In the genomic region with DNA sequence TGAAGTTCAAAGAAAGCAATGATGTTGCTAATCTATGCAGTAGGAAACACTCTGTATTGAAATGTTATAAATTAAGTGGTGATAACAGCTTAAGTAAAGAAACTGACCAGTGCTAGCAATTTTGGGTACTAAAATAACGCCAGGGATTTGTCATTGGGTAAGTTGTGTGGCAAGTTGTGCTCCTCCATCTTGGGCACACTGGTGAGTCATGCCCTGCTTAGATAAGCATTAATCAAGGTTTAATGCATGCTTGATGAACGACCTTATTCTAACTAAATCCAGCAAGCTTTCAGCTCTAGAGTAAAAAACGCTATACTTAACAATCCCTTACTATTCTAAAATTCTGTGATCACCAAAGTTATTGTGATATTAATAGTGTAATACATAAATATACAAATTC, we compare ENCODE assay signal across 19 cellular contexts. TPM values are rescaled to one million over a fixed set of nuclear protein-coding genes. Genes with fewer than 3 reads are reported as not detected.
A peak's percentile ranks its signal among the peaks of the same experiment; 100 is the strongest.
DNase-seq lines count a peak whose midpoint lies in the region; ATAC-seq, FAIRE-seq and TF ChIP-seq lines count a peak whose summit lies in the region.
"Had no signal": no experiment of that assay in that cellular context is flagged by ENCODE, and none has a peak within 500 bp of the region (broad histone marks: within the 10 kb centered on the region; RNA-seq: fewer than 3 reads in every experiment).

No MANE protein-coding gene starts in this region.

- H2BK5ac ChIP-seq in IMR-90 (ENCODE audit: low read depth, low read length, poor library complexity, severe bottlenecking): peak overlapping the region; percentile 12

- no peak overlapping the region for H3K4ac ChIP-seq in IMR-90 (ENCODE audit: low read depth, low read length)

- no peak for FAIRE-seq in A549 (lab: Jason Lieb, UNC)
- peak; percentile 75 for FAIRE-seq in islet of Langerhans (lab: Jason Lieb, UNC)

- H3K27ac ChIP-seq in A549 (no peak overlapping the region), IMR-90 (ENCODE audit: insufficient read depth, low read length) (no peak overlapping the region), PC-9 (no peak overlapping the region)
- H3K27ac ChIP-seq: HL-60 had no signal

- no peak for TF ChIP-seq RAD21 in A549 (conservative IDR thresholded peaks at IDR 0.05 in 1 of 2, IDR thresholded peaks at IDR 0.05 in 1 of 2)
- no peak for TF ChIP-seq RAD21 in IMR-90 (IDR thresholded peaks at IDR 0.05; ENCODE audit: low read length)

- WGBS in A549 (ENCODE audit: missing lambda C conversion rate): 24% methylated on average over 3 of the region's 3 CpGs
- no CpG with 5 or more reads among the region's 3 CpGs for WGBS in IMR-90 (ENCODE audit: extremely low coverage in 2 of 2, insufficient read length in 1 of 2), 2 experiments

- H3K9me1 ChIP-seq in IMR-90 (ENCODE audit: insufficient read depth, low read length): no peaks in the 10 kb centered on the region

- H4K8ac ChIP-seq in IMR-90 (ENCODE audit: low read depth in 2 of 2, low read length in 2 of 2): no peak overlapping the region

- H3K27me3 ChIP-seq in IMR-90 (ENCODE audit: control insufficient read depth, insufficient read depth, low read length): no peaks in the 10 kb centered on the region
- H3K27me3 ChIP-seq in PC-9 (ENCODE audit: insufficient read depth, low read depth): no peaks in the 10 kb centered on the region

- no peak overlapping the region for H3K23ac ChIP-seq in IMR-90 (ENCODE audit: low read depth, low read length)

- dilution Hi-C loops in IMR-90 (cut with HindIII; ENCODE audit: low sequenced_read_pairs, unreplicated experiment): no loop called here

- intact Hi-C loops in IMR-90 (cut with micrococcal nuclease) (loop anchor here (1.0 to 5.0 kb wide), 3 partner anchors 72 to 271 kb away; a partner anchor contains a TSS), PC-9 (cut with micrococcal nuclease; ENCODE audit: unreplicated experiment) (loop anchor here (1.0 to 10.0 kb wide), 2 partner anchors 71 to 268 kb away; no protein-coding TSS in a partner anchor)

- H3K9me2 ChIP-seq in PC-9 (ENCODE audit: insufficient read depth): no peaks in the 10 kb centered on the region

- H2AK9ac ChIP-seq in IMR-90 (replicated peaks; ENCODE audit: low read depth, low read length, poor library complexity): no peak overlapping the region

- CTCF ChIA-PET in A549 (lab: Yijun Ruan, JAX) (interaction anchor here (0.7 to 6.1 kb wide), 13 partner anchors 13 to 750 kb away, joined by 3 to 48 read pairs (median 5); a partner anchor contains a TSS), IMR-90 (lab: Yijun Ruan, JAX) (interaction anchor here (0.6 to 1.4 kb wide), 4 partner anchors 62 to 269 kb away, joined by 3 to 5 read pairs (median 4); no protein-coding TSS in a partner anchor), PC-9 (lab: Charles Lee) (interaction anchor here (2.3 kb wide), 1 partner anchor 72 kb away, joined by 17 read pairs; no protein-coding TSS in a partner anchor)

- no peak for TF ChIP-seq POLR2A in A549 (IDR thresholded peaks at IDR 0.05; ENCODE audit: low read length)
- no peak for TF ChIP-seq POLR2A in IMR-90 (IDR thresholded peaks at IDR 0.05; ENCODE audit: low read depth, low read length)

- no peaks in the 10 kb centered on the region for H3K9me3 ChIP-seq in A549
- no peaks in the 10 kb centered on the region for H3K9me3 ChIP-seq in IMR-90 (ENCODE audit: control insufficient read depth, insufficient read depth, low read length)
- 0 out of 2 replicates have a peak, but pooled peaks cover 7% of the 10 kb centered on the region for H3K9me3 ChIP-seq in PC-9 (ENCODE audit: insufficient read depth, low read depth)

- H3K36me3 ChIP-seq in IMR-90 (ENCODE audit: control insufficient read depth, insufficient read depth, low read length): peaks cover 9% of the 10 kb centered on the region; the same call in 1 of the 2 replicates
- no peaks in the 10 kb centered on the region for H3K36me3 ChIP-seq in PC-9 (ENCODE audit: low read depth)

- H4K20me1 ChIP-seq in IMR-90 (ENCODE audit: insufficient read depth, low read length) (no peaks in the 10 kb centered on the region; the same call in 1 of the 2 replicates), PC-9 (ENCODE audit: insufficient read depth) (no peaks in the 10 kb centered on the region)

- no peak overlapping the region for H4K91ac ChIP-seq in IMR-90 (ENCODE audit: insufficient read depth, low read depth, low read length)

- no peak overlapping the region for H3K9ac ChIP-seq in IMR-90 (ENCODE audit: low read depth, low read length)

- peaks cover 6 to 19% of the 10 kb centered on the region in 2 experiments; a peak in 3 of 4 replicates for H3K79me1 ChIP-seq in IMR-90 (ENCODE audit: low read depth in 1 of 2, low read length in 2 of 2)

- ATAC-seq in A549 (no peak), IMR-90 (ENCODE audit: low read depth) (no peak; the same call in 1 of the 2 replicates), GM18517 (IDR thresholded peaks at IDR 0.05; ENCODE audit: unreplicated experiment) (no peak)
- ATAC-seq: activated naive CD8-positive, alpha-beta T cell treated with anti-CD3 and anti-CD28 coated beads, Interleukin-2, amount 50 U/mL, for 24 hours; left colon had no signal

- no peak overlapping the region for H3K56ac ChIP-seq in IMR-90 (ENCODE audit: extremely low read depth, insufficient read depth, low read length)

- no peak overlapping the region for H2AK5ac ChIP-seq in IMR-90 (ENCODE audit: low read depth, low read length)

- H2BK15ac ChIP-seq in IMR-90 (ENCODE audit: low read depth, low read length): no peak overlapping the region

- no peak overlapping the region for H3K4me2 ChIP-seq in A549
- no peak overlapping the region for H3K4me2 ChIP-seq in IMR-90 (ENCODE audit: low read depth, low read length)
- no peak overlapping the region for H3K4me2 ChIP-seq in PC-9

- DNase-seq in A549 (ENCODE audit: low read depth in 1 of 2, low spot score in 1 of 2): no peak
- DNase-seq in IMR-90: peak; percentile 25
- DNase-seq in choroid plexus epithelial cell (ENCODE audit: low read depth): peak; percentile 7
- DNase-seq in PC-9: no peak
- DNase-seq in LoVo (ENCODE audit: low spot score): no peak
- DNase-seq in islet precursor cell: no peak
- DNase-seq: activated CD4-positive, alpha-beta T cell treated with anti-CD3 and anti-CD28 coated beads, Interleukin-2, amount 10 ng/mL, durations not matched to agents 7 days and 5 days; activated CD8-positive, alpha-beta memory T cell treated with anti-CD3 and anti-CD28 coated beads, Interleukin-2, amount 50 U/mL, for 48 hours; activated effector memory CD4-positive, alpha-beta T cell treated with Interleukin-2 at 50 U/mL for 16 hours; activated naive CD8-positive, alpha-beta T cell treated with anti-CD3 and anti-CD28 coated beads, Interleukin-2, amount 50 U/mL, for 24 hours; caudate nucleus; left colon; MV-4-11; NCI-H2029 treated with DMSO at 0.1 percent for 48 hours; NCI-H446 treated with DMSO at 0.1 percent for 48 hours; nephron progenitor cell had no signal

- no peak overlapping the region for H2BK20ac ChIP-seq in IMR-90 (ENCODE audit: low read depth, low read length)

- no peaks in the 10 kb centered on the region for H3K79me2 ChIP-seq in PC-9 (ENCODE audit: low read depth)

- H3K4me1 ChIP-seq in A549 (no peaks in the 10 kb centered on the region), IMR-90 (ENCODE audit: control insufficient read depth, insufficient read depth, low read length) (peaks cover 8% of the 10 kb centered on the region), PC-9 (replicated peaks; ENCODE audit: insufficient read depth) (no peaks in the 10 kb centered on the region)

- in situ Hi-C loops in IMR-90 (cut with MboI; ENCODE audit: low sequenced_read_pairs): no loop called here

- H3F3A ChIP-seq in PC-9 (ENCODE audit: insufficient read depth, low read depth): no peaks in the 10 kb centered on the region

- no peak overlapping the region for H3K18ac ChIP-seq in IMR-90 (ENCODE audit: low read depth, low read length)

- no peak overlapping the region for H3K14ac ChIP-seq in IMR-90 (replicated peaks; ENCODE audit: low read depth, low read length)

- H3K4me3 ChIP-seq in A549 (no peak overlapping the region), IMR-90 (ENCODE audit: insufficient read depth, low read depth, low read length) (no peak overlapping the region), choroid plexus epithelial cell (ENCODE audit: low read depth, low read length) (no peak overlapping the region), PC-9 (no peak overlapping the region)

- H2AFZ ChIP-seq in IMR-90 (replicated peaks; ENCODE audit: low read length, poor library complexity): no peak overlapping the region
- no peak overlapping the region for H2AFZ ChIP-seq in PC-9

- BruUV-seq in IMR-90 (replicated peaks; lab: Mats Ljungman, UMichigan) (no TSS peak), PC-9 (replicated peaks; lab: Mats Ljungman, UMichigan) (no TSS peak)

- TF ChIP-seq CTCF in A549 (IDR thresholded peaks at IDR 0.05): no peak
- no peak for TF ChIP-seq CTCF in IMR-90 (conservative IDR thresholded peaks at IDR 0.05; ENCODE audit: low read depth, low read length)
- no peak for TF ChIP-seq CTCF in choroid plexus epithelial cell (conservative IDR thresholded peaks at IDR 0.05; ENCODE audit: low read depth, low read length)
- no peak for TF ChIP-seq CTCF in PC-9 (conservative IDR thresholded peaks at IDR 0.05)

- no peak for TF ChIP-seq EP300 in A549 (IDR thresholded peaks at IDR 0.05)

- no peak overlapping the region for H2BK120ac ChIP-seq in IMR-90 (ENCODE audit: low read depth, low read length)

- no peak overlapping the region for H4K5ac ChIP-seq in IMR-90 (ENCODE audit: low read depth, low read length)

- POLR2A ChIA-PET in A549 (lab: Yijun Ruan, JAX): no interaction called here
- POLR2A ChIA-PET in IMR-90 (lab: Charles Lee; ENCODE audit: unreplicated experiment): interaction anchor here (0.5 kb wide), 1 partner anchor 66 kb away, joined by 3 read pairs; no protein-coding TSS in a partner anchor
- POLR2A ChIA-PET in PC-9 (lab: Charles Lee; ENCODE audit: unreplicated experiment): no interaction called here

TF ChIP-seq in A549, 52 proteins besides CTCF, POLR2A, EP300 and RAD21:
- TF ChIP-seq ZSCAN20 (CRISPR knock-in tag; IDR thresholded peaks at IDR 0.05): no peak
- no peak for TF ChIP-seq FOSL2 (IDR thresholded peaks at IDR 0.05)
- 0 out of 2 replicates have a peak, but pooled peaks have one; percentile 13 for TF ChIP-seq FOSL2 (CRISPR knock-in tag; IDR thresholded peaks at IDR 0.05)

TF ChIP-seq in IMR-90, 13 proteins besides CTCF, POLR2A, EP300 and RAD21 (continues in another document):
- TF ChIP-seq CEBPB (IDR thresholded peaks at IDR 0.05; ENCODE audit: low read depth, low read length): 0 out of 2 replicates have a peak, but pooled peaks have one; percentile 6

RNA-seq across cellular contexts. Expression of a gene that starts 25.2 kb away (rescaled TPM):
- polyA plus RNA-seq in A549 (2011; rRNA removed): 6.6 and 9.3 TPM in 2 replicates
- polyA plus RNA-seq in A549 (2012; cell fraction: cytosol; rRNA removed): 0.86 and 1.1 TPM in 2 replicates
- 0.73 and 1.2 TPM in 2 replicates for polyA plus RNA-seq in A549 (2012; cell fraction: nucleus; rRNA removed)
- polyA plus RNA-seq in A549 (2017; fragmentation: RNase III; extraction: RNeasy Plus Mini Kit Qiagen cat#74134 plus additional on column Dnase treatment): 3.7 to 4.3 TPM (median 4.2 TPM) in 3 replicates
- 1.1 and 1.2 TPM in 2 replicates for polyA minus RNA-seq in A549 (2011; rRNA and poly(A)+ RNA removed)
- 3.4 and 7.5 TPM in 2 replicates for total RNA-seq in IMR-90 (2012; rRNA removed)
- 3.8 and 5.4 TPM in 2 replicates for polyA plus RNA-seq in IMR-90 (2012; rRNA removed)
- polyA plus RNA-seq in IMR-90 (2012; cell fraction: cytosol; rRNA removed): 1.1 and 1.8 TPM in 2 replicates
- 1.1 and 6.7 TPM in 2 replicates for polyA plus RNA-seq in IMR-90 (2012; cell fraction: nucleus; rRNA removed; ENCODE audit: low replicate concordance)
- total RNA-seq in PC-9 (2021): 5.2 and 9.8 TPM in 2 replicates

Comparison
In these comparisons a context has a peak if more than half of its experiments do, and no peak if none do; other contexts are left out.
1. DNase-seq: peak in IMR-90 (single experiment) and choroid plexus epithelial cell (single experiment); none in A549 (0 of 2), PC-9 (0 of 2), LoVo (single experiment) and islet precursor cell (single experiment).